In genomic region chr12:26028953-26029740, GRCh38 we compare ENCODE assay signal across 8 cellular contexts.
DNase-seq lines count a peak whose midpoint lies in the region; ATAC-seq and TF ChIP-seq lines count a peak whose summit lies in the region.

No MANE protein-coding gene starts in this region.

- no peak overlapping the region for H3K4me2 ChIP-seq in fibroblast of lung (ENCODE audit: extremely low read depth, insufficient read depth, low read length)

- TF ChIP-seq CTCF in HFFc6 (IDR thresholded peaks at IDR 0.05) (peak; percentile 96), fibroblast of lung (conservative IDR thresholded peaks at IDR 0.05 in 1 of 2, IDR thresholded peaks at IDR 0.05 in 1 of 2; ENCODE audit: low read depth in 1 of 2, low read length in 2 of 2) (peak; percentile 73 to 81), neural crest cell (conservative IDR thresholded peaks at IDR 0.05) (peak; percentile 99)

- no peak overlapping the region for H3K27ac ChIP-seq in SJCRH30
- H3K27ac ChIP-seq in fibroblast of lung (ENCODE audit: insufficient read depth, low read length): no peak overlapping the region

- H3K36me3 Mint-ChIP-seq in HFFc6 (ENCODE audit: low read depth): no peaks in the 10 kb centered on the region
- H3K36me3 Mint-ChIP-seq in neural crest cell (ENCODE audit: low read depth): peaks cover 4% of the 10 kb centered on the region

- H3K9me3 Mint-ChIP-seq in HFFc6 (no peaks in the 10 kb centered on the region), neural crest cell (peaks cover 4% of the 10 kb centered on the region)

- no peak overlapping the region for H2AFZ ChIP-seq in fibroblast of lung (ENCODE audit: low read length)

- H3K9ac ChIP-seq in fibroblast of lung (ENCODE audit: insufficient read depth, low read length): no peak overlapping the region

- H3K79me2 ChIP-seq in fibroblast of lung (ENCODE audit: control insufficient read depth, insufficient read depth, low read length): peaks cover 9% of the 10 kb centered on the region

- H3K4me1 ChIP-seq in SJCRH30 (no peaks in the 10 kb centered on the region), fibroblast of lung (ENCODE audit: control insufficient read depth, extremely low read depth, insufficient read depth, low read length) (peaks cover 4% of the 10 kb centered on the region)

- H3K27me3 ChIP-seq in SJCRH30: no peaks in the 10 kb centered on the region
- no peaks in the 10 kb centered on the region for H3K27me3 ChIP-seq in fibroblast of lung (ENCODE audit: control insufficient read depth, insufficient read depth, low read length)

- peaks cover 75% of the 10 kb centered on the region for H3K4me1 Mint-ChIP-seq in HFFc6 (ENCODE audit: low read depth)
- peaks cover 15% of the 10 kb centered on the region for H3K4me1 Mint-ChIP-seq in neural crest cell

- no peak overlapping the region; the same call in 1 of the 2 replicates for H3K4me3 Mint-ChIP-seq in HFFc6
- no peak overlapping the region for H3K4me3 Mint-ChIP-seq in neural crest cell

- no peaks in the 10 kb centered on the region for H4K20me1 ChIP-seq in fibroblast of lung (ENCODE audit: control insufficient read depth, extremely low read depth, insufficient read depth, low read length)

- no peaks in the 10 kb centered on the region; the same call in 1 of the 2 replicates for H3K36me3 ChIP-seq in SJCRH30
- H3K36me3 ChIP-seq in fibroblast of lung (ENCODE audit: control insufficient read depth, insufficient read depth, low read length): no peaks in the 10 kb centered on the region

- no peak for ATAC-seq in HG02610 (IDR thresholded peaks at IDR 0.05; ENCODE audit: unreplicated experiment)

- H3K4me3 ChIP-seq in SJCRH30 (no peak overlapping the region), fibroblast of lung (replicated peaks in 1 of 4; ENCODE audit: control extremely low read depth in 1 of 4, insufficient read depth in 1 of 4, low read depth in 3 of 4, low read length in 4 of 4) (no peak overlapping the region)

- H3K27ac Mint-ChIP-seq in HFFc6 (peak overlapping the region; percentile 65), neural crest cell (ENCODE audit: unreplicated experiment) (no peak overlapping the region)

- H3K27me3 Mint-ChIP-seq in HFFc6 (ENCODE audit: insufficient read depth): peaks cover 5% of the 10 kb centered on the region; the same call in 1 of the 2 replicates
- H3K27me3 Mint-ChIP-seq in neural crest cell (ENCODE audit: low read depth): no peaks in the 10 kb centered on the region

- H3K9me3 ChIP-seq in SJCRH30 (replicated peaks) (no peaks in the 10 kb centered on the region), fibroblast of lung (ENCODE audit: control insufficient read depth, insufficient read depth, low read depth, low read length) (no peaks in the 10 kb centered on the region)

- DNase-seq in DMS114 treated with DMSO at 0.1 percent for 48 hours (lab: John Stamatoyannopoulos, UW; ENCODE audit: unreplicated experiment): peak; percentile 87
- peak; percentile 30 for DNase-seq in HFFc6
- peak; percentile 16 to 55 for DNase-seq in SJCRH30
- peak; percentile 52 to 80 for DNase-seq in fibroblast of lung (ENCODE audit: low read depth in 2 of 2)
- DNase-seq in neural crest cell (ENCODE audit: low read depth, low spot score): peak; percentile 43
- no peak for DNase-seq in 8988T
- DNase-seq in NCI-H1436 treated with DMSO at 0.1 percent for 48 hours (lab: John Stamatoyannopoulos, UW): no peak

Comparison
In these comparisons a context has a peak if more than half of its experiments do, and no peak if none do; other contexts are left out.
1. DNase-seq: peak in DMS114 treated with DMSO at 0.1 percent for 48 hours (single experiment), HFFc6 (single experiment), SJCRH30 (2 of 2), fibroblast of lung (2 of 2) and neural crest cell (single experiment); none in 8988T (single experiment) and NCI-H1436 treated with DMSO at 0.1 percent for 48 hours (single experiment).
2. Peak in every context shown above with its lines, with median percentiles within 50 percentile points of each other: CTCF ChIP-seq.